9 cellular contexts compared by ENCODE assay signal in the genomic region with DNA sequence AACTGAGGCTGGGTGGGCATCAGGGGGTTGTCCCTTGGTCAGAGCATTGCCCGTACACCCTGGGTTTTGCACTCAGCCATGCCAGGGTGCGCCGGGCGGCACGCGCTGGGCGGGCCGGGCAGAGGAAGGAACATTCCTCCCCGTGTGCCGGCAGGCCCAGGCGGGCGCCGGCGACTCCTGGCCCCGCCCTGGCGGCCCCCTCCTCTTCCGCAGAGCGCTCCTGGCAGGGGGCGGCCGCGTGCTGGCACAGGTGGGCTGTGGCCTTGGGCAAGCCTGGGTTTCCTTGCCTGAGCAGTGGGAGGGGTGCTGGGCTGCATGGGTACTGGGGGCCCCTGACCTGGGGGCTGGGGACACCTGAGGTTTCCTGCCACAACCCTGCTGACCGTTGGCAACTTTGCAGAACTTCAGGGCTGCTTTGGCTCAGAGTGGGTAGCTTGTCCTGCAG. TPM values are rescaled to one million over a fixed set of nuclear protein-coding genes. Genes with fewer than 3 reads are reported as not detected.
DNase-seq lines count a peak whose midpoint lies in the region; ATAC-seq and TF ChIP-seq lines count a peak whose summit lies in the region.
"Had no signal": no experiment of that assay in that cellular context is flagged by ENCODE, and none has a peak within 500 bp of the region (broad histone marks: within the 10 kb centered on the region; RNA-seq: fewer than 3 reads in every experiment).

No MANE protein-coding gene starts in this region.

- H3K27ac ChIP-seq in suprapubic skin (peak overlapping the region; percentile 90), A673 (ENCODE audit: low read depth, low read length, poor library complexity, severe bottlenecking) (no peak overlapping the region)

- H3K9me3 Mint-ChIP-seq in activated CD4-positive, alpha-beta T cell treated with anti-CD3 and anti-CD28 coated beads, Interleukin-2, amount 10 ng/mL, durations not matched to agents 7 days and 5 days: no peaks in the 10 kb centered on the region
- no peaks in the 10 kb centered on the region for H3K9me3 Mint-ChIP-seq in WTC11

- H3K4me3 Mint-ChIP-seq in activated CD4-positive, alpha-beta T cell treated with anti-CD3 and anti-CD28 coated beads, Interleukin-2, amount 10 ng/mL, durations not matched to agents 7 days and 5 days: peak overlapping the region; percentile 97
- peak overlapping the region; percentile 56 for H3K4me3 Mint-ChIP-seq in WTC11

- peaks cover 7% of the 10 kb centered on the region for H3K27me3 ChIP-seq in suprapubic skin
- no peaks in the 10 kb centered on the region for H3K27me3 ChIP-seq in A673 (replicated peaks; ENCODE audit: insufficient read depth, low read depth, low read length, poor library complexity)

- intact Hi-C loops in A673 (cut with micrococcal nuclease; ENCODE audit: unreplicated experiment): no loop called here

- no CpG with 5 or more reads among the region's 22 CpGs for WGBS in suprapubic skin

- no peak for TF ChIP-seq EP300 in suprapubic skin (IDR thresholded peaks at IDR 0.05)

- no peak for DNase-seq in activated CD4-positive, alpha-beta T cell treated with anti-CD3 and anti-CD28 coated beads, Interleukin-2, amount 10 ng/mL, durations not matched to agents 7 days and 5 days
- no peak for DNase-seq in activated CD4-positive, alpha-beta T cell treated with anti-CD3 and anti-CD28 coated beads for 48 hours
- peak; percentile 60 for DNase-seq in WTC11 (ENCODE audit: low spot score)
- DNase-seq in iPS-NIHi11 (ENCODE audit: low spot score): peak; percentile 67
- DNase-seq in suprapubic skin (ENCODE audit: low spot score in 2 of 2): no peak
- DNase-seq in HK-2 (ENCODE audit: unreplicated experiment): no peak
- no peak for DNase-seq in A673 (ENCODE audit: low spot score)

- peak overlapping the region; percentile 64 for H3K4me3 ChIP-seq in suprapubic skin
- no peak overlapping the region for H3K4me3 ChIP-seq in A673 (ENCODE audit: low read depth, low read length, poor library complexity, severe bottlenecking)

- peak overlapping the region; percentile 87 for H3K27ac Mint-ChIP-seq in activated CD4-positive, alpha-beta T cell treated with anti-CD3 and anti-CD28 coated beads, Interleukin-2, amount 10 ng/mL, durations not matched to agents 7 days and 5 days
- peak overlapping the region; percentile 84; the same call in 1 of the 2 replicates for H3K27ac Mint-ChIP-seq in WTC11

- H3K36me3 ChIP-seq in suprapubic skin (peaks cover 14% of the 10 kb centered on the region), A673 (ENCODE audit: insufficient read depth, low read length, poor library complexity, severe bottlenecking) (no peaks in the 10 kb centered on the region)

- TF ChIP-seq POLR2A in suprapubic skin (IDR thresholded peaks at IDR 0.05): no peak

- H3K4me1 Mint-ChIP-seq in activated CD4-positive, alpha-beta T cell treated with anti-CD3 and anti-CD28 coated beads, Interleukin-2, amount 10 ng/mL, durations not matched to agents 7 days and 5 days: peaks cover 39% of the 10 kb centered on the region
- H3K4me1 Mint-ChIP-seq in WTC11: peaks cover 41% of the 10 kb centered on the region

- no peak for TF ChIP-seq CTCF in WTC11 (IDR thresholded peaks at IDR 0.05)
- TF ChIP-seq CTCF in suprapubic skin (IDR thresholded peaks at IDR 0.05): no peak
- no peak for TF ChIP-seq CTCF in A673 (conservative IDR thresholded peaks at IDR 0.05; ENCODE audit: low read depth, low read length)

- CTCF ChIA-PET in activated CD4-positive, alpha-beta T cell treated with anti-CD3 and anti-CD28 coated beads, Interleukin-2, amount 10 ng/mL, durations not matched to agents 7 days and 5 days (lab: Charles Lee): interaction anchor here (1.5 kb wide), 1 partner anchor 22 kb away, joined by 3 read pairs; no protein-coding TSS in a partner anchor
- CTCF ChIA-PET in WTC11 (lab: Charles Lee): interaction anchor here (0.6 to 7.1 kb wide), 9 partner anchors 20 to 1531 kb away, joined by 3 to 65 read pairs (median 4); partner anchors contain the start of gene BRAT1
- CTCF ChIA-PET in A673 (lab: Charles Lee): no interaction called here

- H3K9me3 ChIP-seq in suprapubic skin (no peaks in the 10 kb centered on the region), A673 (ENCODE audit: low read depth, low read length, poor library complexity, severe bottlenecking) (no peaks in the 10 kb centered on the region)

- no TSS peak for BruUV-seq in A673 (replicated peaks; lab: Mats Ljungman, UMichigan)

- H3K36me3 Mint-ChIP-seq in activated CD4-positive, alpha-beta T cell treated with anti-CD3 and anti-CD28 coated beads, Interleukin-2, amount 10 ng/mL, durations not matched to agents 7 days and 5 days (ENCODE audit: low read depth): peaks cover 47% of the 10 kb centered on the region
- H3K36me3 Mint-ChIP-seq in WTC11: peaks cover 5% of the 10 kb centered on the region; the same call in 1 of the 2 replicates

- POLR2A ChIA-PET in activated CD4-positive, alpha-beta T cell treated with anti-CD3 and anti-CD28 coated beads, Interleukin-2, amount 10 ng/mL, durations not matched to agents 7 days and 5 days (lab: Charles Lee): no interaction called here
- POLR2A ChIA-PET in WTC11 (lab: Charles Lee): interaction anchor here (0.7 to 1.6 kb wide), 3 partner anchors 26 to 122 kb away, joined by 3 to 4 read pairs (median 3); partner anchors contain the start of gene IQCE
- POLR2A ChIA-PET in A673 (lab: Charles Lee; ENCODE audit: low non-redundant PET): no interaction called here

- ATAC-seq in WTC11 (peak; percentile 2; the same call in 1 of the 2 replicates), HG03095 (IDR thresholded peaks at IDR 0.05; ENCODE audit: unreplicated experiment) (no peak)

- no peaks in the 10 kb centered on the region for H3K27me3 Mint-ChIP-seq in activated CD4-positive, alpha-beta T cell treated with anti-CD3 and anti-CD28 coated beads, Interleukin-2, amount 10 ng/mL, durations not matched to agents 7 days and 5 days
- peaks cover 12% of the 10 kb centered on the region for H3K27me3 Mint-ChIP-seq in WTC11 (ENCODE audit: low read depth)

- peaks cover 97% of the 10 kb centered on the region for H3K4me1 ChIP-seq in suprapubic skin
- H3K4me1 ChIP-seq in A673 (ENCODE audit: insufficient read depth, low read length, poor library complexity, severe bottlenecking): peaks cover 32% of the 10 kb centered on the region

TF ChIP-seq in WTC11, 78 proteins besides CTCF, POLR2A, EP300 and RAD21 (continues in another document):
- TF ChIP-seq ZNF423 (CRISPR knock-in tag; IDR thresholded peaks at IDR 0.05) (peak; percentile 69), FOXK1 (CRISPR knock-in tag; IDR thresholded peaks at IDR 0.05) (0 out of 2 replicates have a peak, but pooled peaks have one; percentile 29), TEAD1 (CRISPR knock-in tag; IDR thresholded peaks at IDR 0.05) (0 out of 2 replicates have a peak, but pooled peaks have one; percentile 35), USF2 (CRISPR knock-in tag; IDR thresholded peaks at IDR 0.05) (peak; percentile 40; the same call in 1 of the 2 replicates), ESRRA (CRISPR knock-in tag; IDR thresholded peaks at IDR 0.05; ENCODE audit: borderline replicate concordance) (0 out of 2 replicates have a peak, but pooled peaks have one; percentile 19), NR3C1 (CRISPR knock-in tag; conservative IDR thresholded peaks at IDR 0.05; ENCODE audit: low read depth) (no peak), ETV6 (CRISPR knock-in tag; IDR thresholded peaks at IDR 0.05) (peak; percentile 57; the same call in 1 of the 2 replicates), GTF2I (CRISPR knock-in tag; conservative IDR thresholded peaks at IDR 0.05) (no peak), SP1 (CRISPR knock-in tag; conservative IDR thresholded peaks at IDR 0.05) (peak; percentile 66), KAT7 (CRISPR knock-in tag; IDR thresholded peaks at IDR 0.05; ENCODE audit: borderline replicate concordance) (no peak; the same call in 1 of the 2 replicates)

RNA-seq across cellular contexts. Expression of gene LFNG, which starts 3.9 kb away (rescaled TPM):
- 100 to 1,000 TPM in 1 of 2 experiments, 10 to 100 TPM in 1; 93.3 to 109 TPM for total RNA-seq in activated CD4-positive, alpha-beta T cell treated with anti-CD3 and anti-CD28 coated beads, Interleukin-2, amount 10 ng/mL, durations not matched to agents 7 days and 5 days
- total RNA-seq in WTC11 (2021) (24.1 to 29.4 TPM (median 26.5 TPM) in 3 replicates), suprapubic skin (100 to 1,000 TPM; 105 to 198 (median 150) TPM), A673 (2021) (8.7 and 11.7 TPM in 2 replicates)

RNA-seq across cellular contexts. Expression of gene BRAT1, which starts 31.8 kb away (rescaled TPM):
- 10 to 100 TPM; 40.0 to 43.9 TPM for total RNA-seq in activated CD4-positive, alpha-beta T cell treated with anti-CD3 and anti-CD28 coated beads, Interleukin-2, amount 10 ng/mL, durations not matched to agents 7 days and 5 days
- total RNA-seq in WTC11 (2021): 44.0 to 50.0 TPM (median 46.1 TPM) in 3 replicates
- 10 to 100 TPM; 51.5 to 79.3 (median 63.3) TPM for total RNA-seq in suprapubic skin
- 47.9 and 48.8 TPM in 2 replicates for total RNA-seq in A673 (2021)

RNA-seq across cellular contexts. Expression of gene IQCE, which starts 35.3 kb away (rescaled TPM):
- 10 to 100 TPM; 13.8 to 15.5 TPM for total RNA-seq in activated CD4-positive, alpha-beta T cell treated with anti-CD3 and anti-CD28 coated beads, Interleukin-2, amount 10 ng/mL, durations not matched to agents 7 days and 5 days
- total RNA-seq in WTC11 (2021) (4.4 to 4.7 TPM (median 4.6 TPM) in 3 replicates), suprapubic skin (10 to 100 TPM; 10.1 to 18.8 (median 15.7) TPM), A673 (2021) (35.4 and 42.8 TPM in 2 replicates)

RNA-seq across cellular contexts. Expression of gene GRIFIN, which starts 47.3 kb away (rescaled TPM):
- not detected for total RNA-seq in activated CD4-positive, alpha-beta T cell treated with anti-CD3 and anti-CD28 coated beads, Interleukin-2, amount 10 ng/mL, durations not matched to agents 7 days and 5 days
- not detected in 3 replicates for total RNA-seq in WTC11 (2021)
- total RNA-seq in suprapubic skin: not detected
- total RNA-seq in A673 (2021): not detected in 2 replicates
- total RNA-seq: RPMI7951 had no signal

Comparison
In these comparisons a context has a peak if more than half of its experiments do, and no peak if none do; other contexts are left out.
1. DNase-seq: peak in WTC11 (single experiment) and iPS-NIHi11 (single experiment); none in activated CD4-positive, alpha-beta T cell treated with anti-CD3 and anti-CD28 coated beads, Interleukin-2, amount 10 ng/mL, durations not matched to agents 7 days and 5 days (single experiment), activated CD4-positive, alpha-beta T cell treated with anti-CD3 and anti-CD28 coated beads for 48 hours (single experiment), suprapubic skin (0 of 2), HK-2 (single experiment) and A673 (single experiment).